ENCODE assay signal across 12 cellular contexts in genomic region chr15:60003243-60004018, GRCh38. TPM values are rescaled to one million over a fixed set of nuclear protein-coding genes. Genes with fewer than 3 reads are reported as not detected.
DNase-seq lines count a peak whose midpoint lies in the region; ATAC-seq and TF ChIP-seq lines count a peak whose summit lies in the region.
"Had no signal": no experiment of that assay in that cellular context is flagged by ENCODE, and none has a peak within 500 bp of the region (broad histone marks: within the 10 kb centered on the region; RNA-seq: fewer than 3 reads in every experiment).

No MANE protein-coding gene starts in this region.

- peaks cover 55% of the 10 kb centered on the region for H3K4me1 ChIP-seq in CD4-positive, alpha-beta memory T cell (ENCODE audit: insufficient read depth, low read length)

- DNase-seq in CD4-positive, alpha-beta memory T cell, result peak in 2 of 5 donors; percentile 27 to 35
- DNase-seq in GM20000 (ENCODE audit: low spot score) (peak; percentile 22), HCEC 1CT (no peak), RWPE1 (ENCODE audit: low spot score) (no peak), KG1 (lab: John Stamatoyannopoulos, UW) (no peak)
- peak in 1 of 10 donors; percentile 39 for DNase-seq in naive thymus-derived CD8-positive, alpha-beta T cell
- DNase-seq: activated CD4-positive, CD25-positive, alpha-beta regulatory T cell treated with anti-CD3 and anti-CD28 coated beads, Interleukin-2, amount 50 U/mL, for 72 hours; Kasumi-1; stimulated activated CD4-positive, alpha-beta T cell treated with anti-CD3 and anti-CD28 coated beads, Interleukin-4, amount 100 ng/mL, for 24 hours had no signal

- no peak overlapping the region for H3K4me3 ChIP-seq in CD4-positive, alpha-beta memory T cell (ENCODE audit: low read length in 2 of 2)

- H3K36me3 Mint-ChIP-seq in CD4-positive, alpha-beta memory T cell, result peaks cover 0 to 24% of the 10 kb centered on the region in 2 donors
- H3K36me3 Mint-ChIP-seq in activated naive CD8-positive, alpha-beta T cell, result peaks cover 2% of the 10 kb centered on the region
- peaks cover 2 to 22% (median 18%) of the 10 kb centered on the region in 3 donors for H3K36me3 Mint-ChIP-seq in naive thymus-derived CD8-positive, alpha-beta T cell

- CTCF ChIA-PET in CD4-positive, alpha-beta memory T cell (lab: Charles Lee; ENCODE audit: partially characterized antibody), result interaction anchor here (0.9 to 2.1 kb wide), 2 partner anchors 10 to 86 kb away, joined by 3 to 9 read pairs; no protein-coding TSS in a partner anchor
- CTCF ChIA-PET in RWPE1 (lab: Yijun Ruan, JAX), result interaction anchor here (0.5 to 1.0 kb wide), 3 partner anchors 65 to 252 kb away, joined by 3 read pairs; no protein-coding TSS in a partner anchor

- H3K9me3 Mint-ChIP-seq in CD4-positive, alpha-beta memory T cell, result peaks cover 2 to 50% (median 26%) of the 10 kb centered on the region in 8 donors
- H3K9me3 Mint-ChIP-seq in activated naive CD8-positive, alpha-beta T cell (ENCODE audit: low read depth), result peaks cover 3% of the 10 kb centered on the region
- H3K9me3 Mint-ChIP-seq in naive thymus-derived CD8-positive, alpha-beta T cell, result peaks cover 8 to 35% (median 21%) of the 10 kb centered on the region in 9 donors

- H3K4me1 Mint-ChIP-seq in CD4-positive, alpha-beta memory T cell, result peaks cover 27 to 69% (median 36%) of the 10 kb centered on the region in 4 donors
- H3K4me1 Mint-ChIP-seq in activated naive CD8-positive, alpha-beta T cell (ENCODE audit: low read depth), result peaks cover 47% of the 10 kb centered on the region
- peaks cover 23 to 63% (median 39%) of the 10 kb centered on the region in 4 donors for H3K4me1 Mint-ChIP-seq in naive thymus-derived CD8-positive, alpha-beta T cell

- H3K27ac Mint-ChIP-seq in CD4-positive, alpha-beta memory T cell, result peak overlapping the region in 4 of 7 donors; percentile 68 to 96 (median 78)
- H3K27ac Mint-ChIP-seq in activated naive CD8-positive, alpha-beta T cell, result no peak overlapping the region
- H3K27ac Mint-ChIP-seq in naive thymus-derived CD8-positive, alpha-beta T cell, result peak overlapping the region in 2 of 10 donors; percentile 44 to 46

- TF ChIP-seq CTCF in GM20000 (IDR thresholded peaks at IDR 0.05; ENCODE audit: extremely low read depth, missing control alignments) (no peak), RWPE1 (conservative IDR thresholded peaks at IDR 0.05; ENCODE audit: low read depth) (no peak)

- peak overlapping the region; percentile 6 to 82 (median 56) for H3K4me3 Mint-ChIP-seq in CD4-positive, alpha-beta memory T cell
- peak overlapping the region; percentile 73 for H3K4me3 Mint-ChIP-seq in activated naive CD8-positive, alpha-beta T cell
- peak overlapping the region; percentile 44 to 96 (median 72) for H3K4me3 Mint-ChIP-seq in naive thymus-derived CD8-positive, alpha-beta T cell

- H3K36me3 ChIP-seq in CD4-positive, alpha-beta memory T cell (ENCODE audit: insufficient read depth, low read length), result no peaks in the 10 kb centered on the region

- intact Hi-C loops in CD4-positive, alpha-beta memory T cell (cut with micrococcal nuclease), result no loop called here

- ATAC-seq in naive thymus-derived CD8-positive, alpha-beta T cell, result peak; percentile 24 to 27
- ATAC-seq in GM18868 (IDR thresholded peaks at IDR 0.05; ENCODE audit: unreplicated experiment), result no peak

- peaks cover 69 to 78% of the 10 kb centered on the region in 2 donors for H3K27me3 Mint-ChIP-seq in CD4-positive, alpha-beta memory T cell
- H3K27me3 Mint-ChIP-seq in activated naive CD8-positive, alpha-beta T cell, result peaks cover 63% of the 10 kb centered on the region
- H3K27me3 Mint-ChIP-seq in naive thymus-derived CD8-positive, alpha-beta T cell, result peaks cover 65 to 99% (median 73%) of the 10 kb centered on the region in 5 donors

- H3K27me3 ChIP-seq in CD4-positive, alpha-beta memory T cell (ENCODE audit: insufficient read depth, low read length), result peaks cover 89% of the 10 kb centered on the region

- H3K27ac ChIP-seq in CD4-positive, alpha-beta memory T cell (ENCODE audit: low read depth, low read length), result no peak overlapping the region
- H3K27ac ChIP-seq in RWPE1, result no peak overlapping the region

- no peaks in the 10 kb centered on the region for H3K9me3 ChIP-seq in CD4-positive, alpha-beta memory T cell (ENCODE audit: control insufficient read depth in 1 of 2, low read length in 2 of 2)

- POLR2A ChIA-PET in CD4-positive, alpha-beta memory T cell (lab: Charles Lee; ENCODE audit: partially characterized antibody), result interaction anchor here (1.0 to 2.8 kb wide), 6 partner anchors 9 to 252 kb away, joined by 3 to 20 read pairs (median 6); no protein-coding TSS in a partner anchor
- POLR2A ChIA-PET in naive thymus-derived CD8-positive, alpha-beta T cell (lab: Charles Lee), result interaction anchor here (0.8 to 2.8 kb wide), 4 partner anchors 9 to 122 kb away, joined by 3 to 18 read pairs (median 4); no protein-coding TSS in a partner anchor
- POLR2A ChIA-PET in RWPE1 (lab: Yijun Ruan, JAX; ENCODE audit: low non-redundant PET), result no interaction called here

RNA-seq across cellular contexts. Expression of gene FOXB1, which starts 0.7 kb away (rescaled TPM):
- under 1 TPM in 1 of 2 experiments, not detected in 1; 0.14 TPM for total RNA-seq in CD4-positive, alpha-beta memory T cell
- polyA plus RNA-seq in CD4-positive, alpha-beta memory T cell, result under 1 TPM in 1 of 2 donors, not detected in 1; 0.14 TPM
- under 1 TPM in 1 of 2 experiments, not detected in 1; 0.13 TPM for total RNA-seq in naive thymus-derived CD8-positive, alpha-beta T cell
- polyA plus RNA-seq in naive thymus-derived CD8-positive, alpha-beta T cell, result under 1 TPM in 2 of 3 donors, not detected in 1; 0.09 to 0.25 TPM
- total RNA-seq: G401 had no signal
